Comparison of ENCODE assay signal across 1 cellular context in the genomic region with DNA sequence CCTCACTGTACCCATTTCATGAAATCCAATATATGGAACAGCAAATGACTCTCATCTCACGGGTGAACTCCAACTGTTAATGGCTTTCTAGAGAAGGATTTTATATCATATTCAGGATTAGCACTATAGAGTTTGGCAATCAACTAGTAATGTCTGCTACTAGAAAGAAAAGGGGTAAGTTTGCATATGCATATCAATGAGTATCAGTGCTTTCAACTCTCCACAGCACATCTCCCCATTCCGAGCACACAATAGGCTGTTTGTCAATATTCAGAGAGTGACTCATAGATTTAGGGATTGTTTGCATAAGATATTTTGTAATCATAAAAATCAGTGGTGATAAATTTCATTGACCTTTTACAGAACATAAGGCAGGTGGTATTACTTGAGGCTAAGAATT.
TF ChIP-seq lines count a peak whose summit lies in the region.

No MANE protein-coding gene starts in this region.

TF ChIP-seq in H1, 55 proteins besides CTCF, POLR2A, EP300 and RAD21:
- TF ChIP-seq POU5F1 (IDR thresholded peaks at IDR 0.05; ENCODE audit: low read depth, low read length) (peak; percentile 65; the same call in 1 of the 2 replicates), KDM5A (IDR thresholded peaks at IDR 0.05; ENCODE audit: low read length) (no peak), RNF2 (IDR thresholded peaks at IDR 0.05; ENCODE audit: borderline replicate concordance, low read depth, low read length, missing control alignments, poor library complexity, severe bottlenecking) (no peak), JUND (IDR thresholded peaks at IDR 0.05; ENCODE audit: low read length) (peak; percentile 64; the same call in 1 of the 2 replicates), SP4 (IDR thresholded peaks at IDR 0.05; ENCODE audit: low read length) (no peak), CBX8 (IDR thresholded peaks at IDR 0.05; ENCODE audit: borderline replicate concordance, low read depth, low read length) (no peak), CHD7 (IDR thresholded peaks at IDR 0.05; ENCODE audit: insufficient replicate concordance, low read length) (no peak), GABPA (IDR thresholded peaks at IDR 0.05; ENCODE audit: borderline replicate concordance, insufficient read depth, low read length) (no peak), TAF1 (IDR thresholded peaks at IDR 0.05; ENCODE audit: low read depth, low read length) (no peak), BCL11A (IDR thresholded peaks at IDR 0.05; ENCODE audit: low read depth in 2 of 2, low read length in 2 of 2) (no peak), NANOG (IDR thresholded peaks at IDR 0.05; ENCODE audit: insufficient read depth, low read depth, low read length, poor library complexity, severe bottlenecking) (no peak), EZH2 (IDR thresholded peaks at IDR 0.05; ENCODE audit: low read depth, low read length, severe bottlenecking) (no peak)
